Comparison of ENCODE assay signal across 1 cellular context in the genomic region with DNA sequence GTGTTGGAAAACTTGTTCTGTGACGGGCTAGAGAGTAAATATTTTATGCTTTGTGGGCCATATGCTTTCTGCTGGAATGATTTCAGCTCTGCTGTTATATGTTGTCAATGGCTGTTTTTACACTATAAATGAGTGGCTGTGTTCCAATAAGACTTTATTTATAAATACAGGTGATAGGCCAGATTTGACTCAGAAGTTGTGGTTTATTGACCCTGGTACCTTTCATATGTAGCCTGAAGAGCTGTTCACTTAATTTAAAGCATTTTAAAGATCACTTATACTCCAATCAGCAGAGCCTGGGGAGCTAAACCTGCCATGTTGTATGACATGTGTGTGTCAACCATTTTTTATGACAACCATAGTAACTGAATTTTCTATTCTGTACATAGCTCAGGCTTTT.
TF ChIP-seq lines count a peak whose summit lies in the region.

No MANE protein-coding gene starts in this region.

TF ChIP-seq in GM12878, 131 proteins besides CTCF, POLR2A, EP300 and RAD21:
- TF ChIP-seq RUNX3 (IDR thresholded peaks at IDR 0.05; ENCODE audit: low read length) (peak; percentile 53; the same call in 1 of the 2 replicates), NFXL1 (IDR thresholded peaks at IDR 0.05; ENCODE audit: borderline replicate concordance) (no peak), JUNB (IDR thresholded peaks at IDR 0.05) (peak; percentile 36; the same call in 1 of the 2 replicates), CBX3 (IDR thresholded peaks at IDR 0.05; ENCODE audit: borderline replicate concordance, low read depth) (no peak), CREM (IDR thresholded peaks at IDR 0.05; ENCODE audit: low read depth) (no peak), ZNF384 (IDR thresholded peaks at IDR 0.05; ENCODE audit: borderline replicate concordance, low read depth, low read length) (no peak)
- TF ChIP-seq, protein P1, sequence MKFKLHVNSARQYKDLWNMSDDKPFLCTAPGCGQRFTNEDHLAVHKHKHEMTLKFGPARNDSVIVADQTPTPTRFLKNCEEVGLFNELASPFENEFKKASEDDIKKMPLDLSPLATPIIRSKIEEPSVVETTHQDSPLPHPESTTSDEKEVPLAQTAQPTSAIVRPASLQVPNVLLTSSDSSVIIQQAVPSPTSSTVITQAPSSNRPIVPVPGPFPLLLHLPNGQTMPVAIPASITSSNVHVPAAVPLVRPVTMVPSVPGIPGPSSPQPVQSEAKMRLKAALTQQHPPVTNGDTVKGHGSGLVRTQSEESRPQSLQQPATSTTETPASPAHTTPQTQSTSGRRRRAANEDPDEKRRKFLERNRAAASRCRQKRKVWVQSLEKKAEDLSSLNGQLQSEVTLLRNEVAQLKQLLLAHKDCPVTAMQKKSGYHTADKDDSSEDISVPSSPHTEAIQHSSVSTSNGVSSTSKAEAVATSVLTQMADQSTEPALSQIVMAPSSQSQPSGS (IDR thresholded peaks at IDR 0.05; ENCODE audit: low read length): no peak
